Comparison of ENCODE assay signal across 8 cellular contexts in the genomic region with DNA sequence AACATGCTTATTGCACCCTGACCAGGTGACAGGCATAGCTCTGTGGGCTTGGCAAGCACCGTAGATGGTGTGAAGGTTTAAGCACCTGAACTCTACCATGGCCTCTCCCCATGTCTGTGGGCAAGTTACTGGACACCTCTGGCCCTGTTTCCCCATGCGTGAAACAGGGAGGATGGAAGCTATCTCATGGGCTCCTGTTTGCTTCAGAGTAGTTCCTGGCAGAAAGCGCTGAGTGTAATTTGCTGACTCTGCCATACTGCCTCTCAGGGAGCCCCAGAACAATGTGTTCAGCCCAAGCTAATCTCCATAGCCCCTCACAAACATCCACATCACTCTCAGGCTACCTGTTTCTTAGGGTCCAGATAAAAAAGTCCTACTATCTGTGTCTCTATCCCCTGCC. TPM values are rescaled to one million over a fixed set of nuclear protein-coding genes. Genes with fewer than 3 reads are reported as not detected.
A peak's percentile ranks its signal among the peaks of the same experiment; 100 is the strongest.
DNase-seq lines count a peak whose midpoint lies in the region; ATAC-seq and TF ChIP-seq lines count a peak whose summit lies in the region.

No MANE protein-coding gene starts in this region.

- CTCF ChIA-PET in activated CD4-positive, alpha-beta T cell treated with anti-CD3 and anti-CD28 coated beads, Interleukin-2, amount 10 ng/mL, durations not matched to agents 7 days and 5 days (lab: Charles Lee), result interaction anchor here (0.5 to 4.8 kb wide), 41 partner anchors 9 to 1898 kb away, joined by 3 to 51 read pairs (median 4); a partner anchor contains a TSS

- H3K9me3 Mint-ChIP-seq in activated CD4-positive, alpha-beta T cell treated with anti-CD3 and anti-CD28 coated beads, Interleukin-2, amount 10 ng/mL, durations not matched to agents 7 days and 5 days, result no peaks in the 10 kb centered on the region
- H3K9me3 Mint-ChIP-seq in stimulated activated naive CD8-positive, alpha-beta T cell treated with anti-CD3 and anti-CD28 coated beads, Interleukin-15, amount 100 ng/mL, for 72 hours, result no peaks in the 10 kb centered on the region

- H3K27me3 ChIP-seq in gastroesophageal sphincter, result no peaks in the 10 kb centered on the region

- no peak for ATAC-seq in T-helper 17 cell
- no peak for ATAC-seq in gastroesophageal sphincter
- ATAC-seq in stimulated activated naive CD8-positive, alpha-beta T cell treated with anti-CD3 and anti-CD28 coated beads, Interleukin-15, amount 100 ng/mL, for 72 hours, result no peak
- no peak for ATAC-seq in SK-N-SH treated with all-trans-retinoic acid at 6 μM for 48 hours

- H3K36me3 ChIP-seq in gastroesophageal sphincter, result peaks cover 0 to 52% of the 10 kb centered on the region in 2 donors

- TF ChIP-seq POLR2A in gastroesophageal sphincter (IDR thresholded peaks at IDR 0.05), result no peak

- peak overlapping the region in 3 of 4 donors; percentile 95 to 98 (median 96) for H3K27ac ChIP-seq in gastroesophageal sphincter

- H3K4me1 Mint-ChIP-seq in activated CD4-positive, alpha-beta T cell treated with anti-CD3 and anti-CD28 coated beads, Interleukin-2, amount 10 ng/mL, durations not matched to agents 7 days and 5 days, result peaks cover 48% of the 10 kb centered on the region
- peaks cover 34% of the 10 kb centered on the region for H3K4me1 Mint-ChIP-seq in T-helper 17 cell
- peaks cover 70% of the 10 kb centered on the region for H3K4me1 Mint-ChIP-seq in stimulated activated naive CD8-positive, alpha-beta T cell treated with anti-CD3 and anti-CD28 coated beads, Interleukin-15, amount 100 ng/mL, for 72 hours

- TF ChIP-seq EP300 in gastroesophageal sphincter (IDR thresholded peaks at IDR 0.05), result no peak

- peak overlapping the region in 1 of 2 donors; percentile 86 for H3K4me3 ChIP-seq in gastroesophageal sphincter

- peaks cover 9% of the 10 kb centered on the region for H3K36me3 Mint-ChIP-seq in activated CD4-positive, alpha-beta T cell treated with anti-CD3 and anti-CD28 coated beads, Interleukin-2, amount 10 ng/mL, durations not matched to agents 7 days and 5 days (ENCODE audit: low read depth)
- no peaks in the 10 kb centered on the region for H3K36me3 Mint-ChIP-seq in T-helper 17 cell (ENCODE audit: low read depth)

- H3K9me3 ChIP-seq in T-helper 17 cell (ENCODE audit: control insufficient read depth, low read length, poor library complexity, severe bottlenecking), result no peaks in the 10 kb centered on the region
- H3K9me3 ChIP-seq in gastroesophageal sphincter, result no peaks in the 10 kb centered on the region

- no peak overlapping the region for H3K4me3 Mint-ChIP-seq in activated CD4-positive, alpha-beta T cell treated with anti-CD3 and anti-CD28 coated beads, Interleukin-2, amount 10 ng/mL, durations not matched to agents 7 days and 5 days
- H3K4me3 Mint-ChIP-seq in T-helper 17 cell, result peak overlapping the region; percentile 95
- H3K4me3 Mint-ChIP-seq in stimulated activated naive CD8-positive, alpha-beta T cell treated with anti-CD3 and anti-CD28 coated beads, Interleukin-15, amount 100 ng/mL, for 72 hours, result peak overlapping the region; percentile 96 to 97

- peaks cover 5% of the 10 kb centered on the region for H3K27me3 Mint-ChIP-seq in activated CD4-positive, alpha-beta T cell treated with anti-CD3 and anti-CD28 coated beads, Interleukin-2, amount 10 ng/mL, durations not matched to agents 7 days and 5 days
- H3K27me3 Mint-ChIP-seq in T-helper 17 cell, result no peaks in the 10 kb centered on the region
- no peaks in the 10 kb centered on the region for H3K27me3 Mint-ChIP-seq in stimulated activated naive CD8-positive, alpha-beta T cell treated with anti-CD3 and anti-CD28 coated beads, Interleukin-15, amount 100 ng/mL, for 72 hours

- WGBS in gastroesophageal sphincter (ENCODE audit: low coverage in 1 of 2), 2 donors, result 31 to 40% methylated on average over 2 to 3 of the region's 3 CpGs

- TF ChIP-seq CTCF in gastroesophageal sphincter (IDR thresholded peaks at IDR 0.05) (no peak), GM20000 (IDR thresholded peaks at IDR 0.05; ENCODE audit: extremely low read depth, missing control alignments) (no peak)

- H3K27ac Mint-ChIP-seq in activated CD4-positive, alpha-beta T cell treated with anti-CD3 and anti-CD28 coated beads, Interleukin-2, amount 10 ng/mL, durations not matched to agents 7 days and 5 days, result peak overlapping the region; percentile 86
- peak overlapping the region; percentile 93 for H3K27ac Mint-ChIP-seq in T-helper 17 cell
- H3K27ac Mint-ChIP-seq in stimulated activated naive CD8-positive, alpha-beta T cell treated with anti-CD3 and anti-CD28 coated beads, Interleukin-15, amount 100 ng/mL, for 72 hours, result peak overlapping the region in 1 of 2 donors; percentile 76

- POLR2A ChIA-PET in activated CD4-positive, alpha-beta T cell treated with anti-CD3 and anti-CD28 coated beads, Interleukin-2, amount 10 ng/mL, durations not matched to agents 7 days and 5 days (lab: Charles Lee), result no interaction called here

- H3K4me1 ChIP-seq in gastroesophageal sphincter, result peaks cover 13 to 82% (median 32%) of the 10 kb centered on the region in 3 donors

- no peak for DNase-seq in activated CD4-positive, alpha-beta T cell treated with anti-CD3 and anti-CD28 coated beads, Interleukin-2, amount 10 ng/mL, durations not matched to agents 7 days and 5 days
- no peak for DNase-seq in activated CD4-positive, alpha-beta T cell treated with anti-CD3 and anti-CD28 coated beads, Interleukin-2, amount 50 U/mL, for 48 hours
- DNase-seq in T-helper 17 cell (no peak), GM20000 (ENCODE audit: low spot score) (no peak), NCI-H1105 (lab: John Stamatoyannopoulos, UW) (no peak)
- DNase-seq in stimulated activated naive CD8-positive, alpha-beta T cell treated with anti-CD3 and anti-CD28 coated beads, Interleukin-15, amount 100 ng/mL, for 72 hours, result peak in 1 of 2 donors; percentile 6

TF ChIP-seq in SK-N-SH treated with all-trans-retinoic acid at 6 μM for 48 hours, 23 proteins besides CTCF, POLR2A, EP300 and RAD21:
- no peak for TF ChIP-seq TCF4 (CRISPR knock-in tag; IDR thresholded peaks at IDR 0.05; ENCODE audit: borderline replicate concordance)
- no peak for TF ChIP-seq CSDC2 (CRISPR knock-in tag; IDR thresholded peaks at IDR 0.05)
- TF ChIP-seq BACH2 (CRISPR knock-in tag; IDR thresholded peaks at IDR 0.05; ENCODE audit: borderline replicate concordance), result no peak
- no peak for TF ChIP-seq ZNF565 (CRISPR knock-in tag; conservative IDR thresholded peaks at IDR 0.05; ENCODE audit: low read depth)
- no peak for TF ChIP-seq ZNF8 (CRISPR knock-in tag; IDR thresholded peaks at IDR 0.05)

RNA-seq across cellular contexts. Expression of a gene that starts 2.4 kb away (rescaled TPM):
- total RNA-seq in activated CD4-positive, alpha-beta T cell treated with anti-CD3 and anti-CD28 coated beads, Interleukin-2, amount 10 ng/mL, durations not matched to agents 7 days and 5 days, result 10 to 100 TPM; 56.0 to 60.5 TPM
- total RNA-seq in T-helper 17 cell (10 to 100 TPM; 44.0 to 45.8 TPM), gastroesophageal sphincter (100 to 1,000 TPM in 2 of 4 donors, 10 to 100 TPM in 2; 77.3 to 187 (median 105) TPM)

RNA-seq across cellular contexts. Expression of a gene that starts 25.8 kb away (rescaled TPM):
- 1 to 10 TPM; 1.1 to 1.2 TPM for total RNA-seq in activated CD4-positive, alpha-beta T cell treated with anti-CD3 and anti-CD28 coated beads, Interleukin-2, amount 10 ng/mL, durations not matched to agents 7 days and 5 days
- total RNA-seq in T-helper 17 cell (1 to 10 TPM; 2.5 to 2.6 TPM), gastroesophageal sphincter (10 to 100 TPM in 3 of 4 donors, 1 to 10 TPM in 1; 7.9 to 21.7 (median 12.5) TPM)
